ENCODE assay signal across 21 cellular contexts in genomic region chr1:238673561-238673960, GRCh38.
"Had no signal": no experiment of that assay in that cellular context is flagged by ENCODE, and none has a peak within 500 bp of the region (broad histone marks: within the 10 kb centered on the region; RNA-seq: fewer than 3 reads in every experiment).

No MANE protein-coding gene starts in this region.

- H3K4me1 ChIP-seq: heart right ventricle, lower lobe of right lung, parathyroid adenoma, right lobe of liver, upper lobe of left lung had no signal

- H3K27ac ChIP-seq: coronary artery, esophagus squamous epithelium, heart right ventricle, lower lobe of right lung, parathyroid adenoma, right lobe of liver, thyroid gland, upper lobe of left lung had no signal

- H3K27me3 ChIP-seq: esophagus squamous epithelium, heart right ventricle, right lobe of liver, thyroid gland, upper lobe of left lung had no signal

- DNase-seq: dermis blood vessel endothelial cell; effector memory CD4-positive, alpha-beta T cell; erythroblast; esophagus squamous epithelium; foreskin melanocyte; glutamatergic neuron; heart right ventricle; hippocampal formation; left ventricle myocardium superior; lower lobe of right lung; naive B cell; right lobe of liver; small intestine; stimulated activated CD4-positive, alpha-beta T cell treated with anti-CD3 and anti-CD28 coated beads, Interleukin-15, amount 100 ng/mL, for 24 hours; stimulated activated CD4-positive, alpha-beta T cell treated with anti-CD3 and anti-CD28 coated beads, Interleukin-2, amount 100 ng/mL, for 48 hours; stimulated activated naive CD4-positive, alpha-beta T cell; stimulated activated naive CD8-positive, alpha-beta T cell treated with anti-CD3 and anti-CD28 coated beads, Interleukin-15, amount 100 ng/mL, for 72 hours; thyroid gland; upper lobe of left lung had no signal

- H2AFZ ChIP-seq: parathyroid adenoma had no signal

- H3K79me2 ChIP-seq: parathyroid adenoma had no signal

- H3K4me3 ChIP-seq: coronary artery, esophagus squamous epithelium, heart right ventricle, lower lobe of right lung, right lobe of liver, thyroid gland, upper lobe of left lung had no signal

- H3K36me3 ChIP-seq: esophagus squamous epithelium, heart right ventricle, lower lobe of right lung, right lobe of liver, thyroid gland, upper lobe of left lung had no signal

- H3K9me3 ChIP-seq: esophagus squamous epithelium, heart right ventricle, lower lobe of right lung, right lobe of liver, thyroid gland, upper lobe of left lung had no signal

- H3K9ac ChIP-seq: parathyroid adenoma had no signal
